In genomic region chr10:50604049-50604640, GRCh38 we compare ENCODE assay signal across 10 cellular contexts. TPM values are rescaled to one million over a fixed set of nuclear protein-coding genes. Genes with fewer than 3 reads are reported as not detected.
DNase-seq lines count a peak whose midpoint lies in the region; ATAC-seq, FAIRE-seq and TF ChIP-seq lines count a peak whose summit lies in the region.
"Had no signal": no experiment of that assay in that cellular context is flagged by ENCODE, and none has a peak within 500 bp of the region (broad histone marks: within the 10 kb centered on the region; RNA-seq: fewer than 3 reads in every experiment).

No MANE protein-coding gene starts in this region.

- 47 to 64% (median 57%) methylated on average over 8 of the region's 8 CpGs for WGBS in psoas muscle, 3 donors

- FAIRE-seq in H54 (lab: Jason Lieb, UNC), result peak; percentile 33

- TF ChIP-seq POLR2A in H54 (IDR thresholded peaks at IDR 0.05; ENCODE audit: low read depth, low read length), result no peak

- no peaks in the 10 kb centered on the region for H3K27me3 Mint-ChIP-seq in central memory CD8-positive, alpha-beta T cell

- H3K27ac ChIP-seq in psoas muscle, result peak overlapping the region; percentile 70
- H3K27ac ChIP-seq: neutrophil, SK-N-MC had no signal

- DNase-seq in H54 (ENCODE audit: insufficient read length, low spot score) (no peak), NCI-H2029 (lab: John Stamatoyannopoulos, UW) (peak; percentile 28), psoas muscle (no peak), NCI-H128 (lab: John Stamatoyannopoulos, UW; ENCODE audit: unreplicated experiment) (no peak), 8988T (no peak), nucleus accumbens (lab: John Stamatoyannopoulos, UW) (no peak)
- no peak for DNase-seq in central memory CD8-positive, alpha-beta T cell (ENCODE audit: low spot score in 2 of 2)

- ATAC-seq in GM18498 (IDR thresholded peaks at IDR 0.05; ENCODE audit: unreplicated experiment) (peak; percentile 58), psoas muscle (no peak)
- ATAC-seq in central memory CD8-positive, alpha-beta T cell (replicated peaks; ENCODE audit: extremely low read depth, poor library complexity, severe bottlenecking), result peak; percentile 71

- no peaks in the 10 kb centered on the region for H3K27me3 ChIP-seq in psoas muscle (ENCODE audit: insufficient read depth in 3 of 3, low read length in 2 of 3)

- peaks cover 66% of the 10 kb centered on the region for H3K4me1 Mint-ChIP-seq in central memory CD8-positive, alpha-beta T cell

- no peaks in the 10 kb centered on the region for H3K36me3 ChIP-seq in psoas muscle (ENCODE audit: insufficient read depth in 1 of 2, low read depth in 1 of 2)
- H3K36me3 ChIP-seq: neutrophil had no signal

- H3K9me3 ChIP-seq in psoas muscle, result no peaks in the 10 kb centered on the region
- H3K9me3 ChIP-seq: neutrophil had no signal

- peaks cover 58% of the 10 kb centered on the region for H3K4me1 ChIP-seq in psoas muscle

- H3K9me3 Mint-ChIP-seq in central memory CD8-positive, alpha-beta T cell, result no peaks in the 10 kb centered on the region

- H3K4me3 Mint-ChIP-seq in central memory CD8-positive, alpha-beta T cell, result peak overlapping the region; percentile 68

- H3K36me3 Mint-ChIP-seq in central memory CD8-positive, alpha-beta T cell (ENCODE audit: insufficient read depth), result peaks cover 2% of the 10 kb centered on the region

- intact Hi-C loops in psoas muscle (cut with DNase I), result no loop called here

- no peak for TF ChIP-seq CTCF in psoas muscle (IDR thresholded peaks at IDR 0.05)

- peak overlapping the region; percentile 85 for H3K27ac Mint-ChIP-seq in central memory CD8-positive, alpha-beta T cell (ENCODE audit: low read depth)

- no peak overlapping the region for H3K4me3 ChIP-seq in psoas muscle
- H3K4me3 ChIP-seq: SK-N-MC had no signal

RNA-seq across cellular contexts. Expression of gene SGMS1, which starts 19.6 kb away (rescaled TPM):
- 10 to 100 TPM in 3 of 4 donors, 1 to 10 TPM in 1; 9.4 to 16.7 (median 13.0) TPM for total RNA-seq in psoas muscle
- 10 to 100 TPM in 1 of 3 donors, 1 to 10 TPM in 2; 6.2 to 14.1 (median 6.7) TPM for polyA plus RNA-seq in psoas muscle

Comparison
In these comparisons a context has a peak if more than half of its experiments do, and no peak if none do; other contexts are left out.
1. ATAC-seq: peak in GM18498 (single experiment) and central memory CD8-positive, alpha-beta T cell (single experiment); none in psoas muscle (0 of 4).